In the genomic region with DNA sequence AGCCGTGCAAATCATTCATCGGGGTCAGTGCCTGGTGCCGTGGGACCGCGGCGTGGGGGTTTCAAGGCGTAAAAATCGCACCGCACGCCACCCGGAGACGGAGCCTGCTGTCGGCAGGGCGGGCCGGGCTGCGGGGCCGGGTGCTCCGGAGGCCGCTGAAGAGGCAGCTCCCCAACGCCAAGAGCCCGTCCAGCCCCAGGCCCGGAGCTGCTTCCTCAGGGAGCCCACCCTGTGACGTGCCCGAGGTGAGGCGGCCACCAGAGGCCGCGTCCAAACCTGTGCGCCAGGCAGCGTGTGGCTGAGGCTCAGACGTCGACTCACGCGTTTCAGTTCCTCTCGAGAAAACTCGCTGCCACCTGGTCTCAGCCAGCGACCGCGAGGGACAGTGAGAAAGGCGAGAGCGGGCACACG, we compare ENCODE assay signal across 27 cellular contexts.
A peak's percentile ranks its signal among the peaks of the same experiment; 100 is the strongest.
DNase-seq lines count a peak whose midpoint lies in the region; ATAC-seq and TF ChIP-seq lines count a peak whose summit lies in the region.
"Had no signal": no experiment of that assay in that cellular context is flagged by ENCODE, and none has a peak within 500 bp of the region (broad histone marks: within the 10 kb centered on the region; RNA-seq: fewer than 3 reads in every experiment).

No MANE protein-coding gene starts in this region.

- H3K4me2 ChIP-seq in neuronal stem cell (ENCODE audit: insufficient read depth, low read length, poor library complexity, severe bottlenecking) = no peak overlapping the region
- H3K4me2 ChIP-seq: neural progenitor cell had no signal

- no peak for ATAC-seq in natural killer cell treated with Interleukin-12 subunit alpha and Interleukin-12 subunit beta and Interleukin-15 and Interleukin-18, amount 100 ng/mL, for 72 hours
- ATAC-seq in natural killer cell (no peak), left cardiac atrium (no peak), upper lobe of right lung (no peak)
- ATAC-seq: body of pancreas; foreskin keratinocyte; stimulated activated naive B cell treated with anti-CD40 and anti-IgM and Interleukin-4, amounts not matched to agents 10 μg/mL and 1 μg/mL and 100 μg/mL, for 72 hours had no signal

- H3K27me3 Mint-ChIP-seq in natural killer cell treated with Interleukin-12 subunit alpha and Interleukin-12 subunit beta and Interleukin-15 and Interleukin-18, amount 100 ng/mL, for 72 hours = no peaks in the 10 kb centered on the region
- no peaks in the 10 kb centered on the region for H3K27me3 Mint-ChIP-seq in natural killer cell (ENCODE audit: low read depth in 2 of 2)
- H3K27me3 Mint-ChIP-seq: activated CD4-positive, alpha-beta memory T cell treated with anti-CD3 and anti-CD28 coated beads, Interleukin-2, amount 10 ng/mL, durations not matched to agents 7 days and 5 days; memory B cell; progenitor cell of endocrine pancreas; stimulated activated naive B cell treated with anti-CD40 and anti-IgM and Interleukin-4, amounts not matched to agents 10 μg/mL and 1 μg/mL and 100 μg/mL, for 72 hours had no signal

- peaks cover 4 to 6% of the 10 kb centered on the region in 2 donors for H3K9me3 ChIP-seq in neuronal stem cell (replicated peaks in 1 of 2; ENCODE audit: control insufficient read depth in 2 of 2, insufficient read depth in 1 of 2, low read depth in 1 of 2, low read length in 2 of 2)
- H3K9me3 ChIP-seq in upper lobe of right lung = peaks cover 5% of the 10 kb centered on the region

- peaks cover 13% of the 10 kb centered on the region for H3K9me3 Mint-ChIP-seq in natural killer cell treated with Interleukin-12 subunit alpha and Interleukin-12 subunit beta and Interleukin-15 and Interleukin-18, amount 100 ng/mL, for 72 hours
- H3K9me3 Mint-ChIP-seq in natural killer cell = peaks cover 5 to 6% of the 10 kb centered on the region in 2 donors

- no peak overlapping the region for H2BK5ac ChIP-seq in neuronal stem cell (ENCODE audit: low read length)

- H3K4ac ChIP-seq in neuronal stem cell (ENCODE audit: low read length) = no peak overlapping the region

- H3K4me1 ChIP-seq in neuronal stem cell (ENCODE audit: control insufficient read depth in 2 of 2, insufficient read depth in 1 of 2, low read depth in 1 of 2, low read length in 2 of 2) (no peaks in the 10 kb centered on the region), upper lobe of right lung (no peaks in the 10 kb centered on the region)
- H3K4me1 ChIP-seq: adrenal gland, body of pancreas, foreskin keratinocyte, neural progenitor cell had no signal

- peak overlapping the region; percentile 65 for H3K23ac ChIP-seq in neuronal stem cell (ENCODE audit: low read depth, low read length, poor library complexity)

- H4K8ac ChIP-seq in neuronal stem cell (ENCODE audit: low read depth, low read length) = no peak overlapping the region

- H4K91ac ChIP-seq in neuronal stem cell (ENCODE audit: low read depth, low read length, poor library complexity) = no peak overlapping the region

- no peak overlapping the region for H3K9ac ChIP-seq in neuronal stem cell (ENCODE audit: low read depth, low read length, poor library complexity)
- H3K9ac ChIP-seq: neural progenitor cell had no signal

- intact Hi-C loops in natural killer cell (cut with micrococcal nuclease) (no loop called here), left cardiac atrium (cut with DNase I) (no loop called here), upper lobe of right lung (cut with DNase I) (no loop called here)

- no peak overlapping the region for H3K4me3 ChIP-seq in neuronal stem cell (ENCODE audit: low read length in 2 of 2)
- no peak overlapping the region for H3K4me3 ChIP-seq in upper lobe of right lung
- H3K4me3 ChIP-seq: adrenal gland, body of pancreas, esophagus squamous epithelium, neural progenitor cell, Peyer's patch had no signal

- H2AFZ ChIP-seq in neuronal stem cell (ENCODE audit: low read length) = no peak overlapping the region
- H2AFZ ChIP-seq: neural progenitor cell had no signal

- no peaks in the 10 kb centered on the region for H3K36me3 ChIP-seq in neuronal stem cell (replicated peaks in 1 of 2; ENCODE audit: control insufficient read depth in 2 of 2, insufficient read depth in 2 of 2, low read length in 2 of 2)
- H3K36me3 ChIP-seq in upper lobe of right lung = no peaks in the 10 kb centered on the region
- H3K36me3 ChIP-seq: adrenal gland, neural progenitor cell, Peyer's patch had no signal

- H3K79me1 ChIP-seq in neuronal stem cell (ENCODE audit: low read depth, low read length) = no peaks in the 10 kb centered on the region

- TF ChIP-seq CTCF in natural killer cell (IDR thresholded peaks at IDR 0.05) (no peak), upper lobe of right lung (IDR thresholded peaks at IDR 0.05) (no peak)

- DNase-seq in natural killer cell treated with Interleukin-12 subunit alpha and Interleukin-12 subunit beta and Interleukin-15 and Interleukin-18, amount 100 ng/mL, for 72 hours (ENCODE audit: low spot score) = peak; percentile 46
- DNase-seq in natural killer cell (no peak), left cardiac atrium (peak; percentile 18), neuronal stem cell (ENCODE audit: low spot score) (no peak), upper lobe of right lung (peak; percentile 57), NCI-H82 (lab: John Stamatoyannopoulos, UW) (no peak), GM19238 (ENCODE audit: insufficient read length, low spot score) (no peak), NCI-H2081 treated with DMSO at 0.1 percent for 48 hours (lab: John Stamatoyannopoulos, UW) (no peak)
- DNase-seq: activated CD4-positive, alpha-beta memory T cell treated with anti-CD3 and anti-CD28 coated beads, Interleukin-2, amount 10 ng/mL, durations not matched to agents 7 days and 5 days; activated gamma-delta T cell; activated T-cell treated with anti-CD3 and anti-CD28 coated beads for 4 hours; Calu3; DMS79; esophagus squamous epithelium; foreskin keratinocyte; IMR-90; NCI-H774; stimulated activated CD4-positive, alpha-beta T cell treated with anti-CD3 and anti-CD28 coated beads, Interleukin-15, amount 100 ng/mL, for 24 hours; stimulated activated naive B cell treated with anti-CD40 and anti-IgM and Interleukin-4, amounts not matched to agents 10 μg/mL and 1 μg/mL and 100 μg/mL, for 72 hours; substantia nigra had no signal

- H3K14ac ChIP-seq in neuronal stem cell (ENCODE audit: low read length) = no peak overlapping the region

- H2BK15ac ChIP-seq in neuronal stem cell (ENCODE audit: low read length) = no peak overlapping the region

- WGBS in neuronal stem cell (ENCODE audit: extremely low coverage in 2 of 2, insufficient read length in 2 of 2, insufficient replicate concordance in 1 of 2), 2 donors = no CpG with 5 or more reads among the region's 41 CpGs

- H3K27ac Mint-ChIP-seq in natural killer cell treated with Interleukin-12 subunit alpha and Interleukin-12 subunit beta and Interleukin-15 and Interleukin-18, amount 100 ng/mL, for 72 hours = no peak overlapping the region
- no peak overlapping the region for H3K27ac Mint-ChIP-seq in natural killer cell
- H3K27ac Mint-ChIP-seq: activated CD4-positive, alpha-beta memory T cell treated with anti-CD3 and anti-CD28 coated beads, Interleukin-2, amount 10 ng/mL, durations not matched to agents 7 days and 5 days; memory B cell; neural progenitor cell; progenitor cell of endocrine pancreas; stimulated activated naive B cell treated with anti-CD40 and anti-IgM and Interleukin-4, amounts not matched to agents 10 μg/mL and 1 μg/mL and 100 μg/mL, for 72 hours had no signal

- H3K18ac ChIP-seq in neuronal stem cell (ENCODE audit: low read length) = no peak overlapping the region

- peaks cover 24% of the 10 kb centered on the region for H3K36me3 Mint-ChIP-seq in natural killer cell treated with Interleukin-12 subunit alpha and Interleukin-12 subunit beta and Interleukin-15 and Interleukin-18, amount 100 ng/mL, for 72 hours
- peaks cover 14% of the 10 kb centered on the region for H3K36me3 Mint-ChIP-seq in natural killer cell

- H2BK120ac ChIP-seq in neuronal stem cell (ENCODE audit: low read depth, low read length) = no peak overlapping the region

- no peak overlapping the region for H3K4me3 Mint-ChIP-seq in natural killer cell treated with Interleukin-12 subunit alpha and Interleukin-12 subunit beta and Interleukin-15 and Interleukin-18, amount 100 ng/mL, for 72 hours
- no peak overlapping the region for H3K4me3 Mint-ChIP-seq in natural killer cell
- H3K4me3 Mint-ChIP-seq: activated CD4-positive, alpha-beta memory T cell treated with anti-CD3 and anti-CD28 coated beads, Interleukin-2, amount 10 ng/mL, durations not matched to agents 7 days and 5 days; memory B cell; neural progenitor cell; stimulated activated naive B cell treated with anti-CD40 and anti-IgM and Interleukin-4, amounts not matched to agents 10 μg/mL and 1 μg/mL and 100 μg/mL, for 72 hours had no signal

- H3K27ac ChIP-seq in neuronal stem cell (replicated peaks; ENCODE audit: low read length) (no peak overlapping the region), upper lobe of right lung (no peak overlapping the region)
- H3K27ac ChIP-seq: adrenal gland, body of pancreas, C4-2B, esophagus squamous epithelium, foreskin keratinocyte, neural progenitor cell, Peyer's patch had no signal

- H2AK5ac ChIP-seq in neuronal stem cell (ENCODE audit: low read depth, low read length) = peak overlapping the region; percentile 81

- no peak overlapping the region for H2BK12ac ChIP-seq in neuronal stem cell (ENCODE audit: low read length)

- peaks cover 0 to 11% of the 10 kb centered on the region in 2 donors for H3K4me1 Mint-ChIP-seq in natural killer cell treated with Interleukin-12 subunit alpha and Interleukin-12 subunit beta and Interleukin-15 and Interleukin-18, amount 100 ng/mL, for 72 hours (ENCODE audit: low read depth in 2 of 2)
- H3K4me1 Mint-ChIP-seq in natural killer cell = peaks cover 6 to 7% of the 10 kb centered on the region in 2 donors

- no peaks in the 10 kb centered on the region for H3K27me3 ChIP-seq in neuronal stem cell (ENCODE audit: control insufficient read depth in 3 of 3, insufficient read depth in 3 of 3, low read depth in 1 of 3, low read length in 3 of 3)
- H3K27me3 ChIP-seq in upper lobe of right lung = no peaks in the 10 kb centered on the region
- H3K27me3 ChIP-seq: adrenal gland, body of pancreas, esophagus squamous epithelium, foreskin keratinocyte, neural progenitor cell, Peyer's patch had no signal

Comparison
In these comparisons a context has a peak if more than half of its experiments do, and no peak if none do; other contexts are left out.
1. DNase-seq: peak in natural killer cell treated with Interleukin-12 subunit alpha and Interleukin-12 subunit beta and Interleukin-15 and Interleukin-18, amount 100 ng/mL, for 72 hours (single experiment), left cardiac atrium (single experiment) and upper lobe of right lung (single experiment); none in natural killer cell (single experiment), neuronal stem cell (single experiment), NCI-H82 (single experiment), GM19238 (single experiment) and NCI-H2081 treated with DMSO at 0.1 percent for 48 hours (single experiment).